25 cellular contexts compared by ENCODE assay signal in the genomic region with DNA sequence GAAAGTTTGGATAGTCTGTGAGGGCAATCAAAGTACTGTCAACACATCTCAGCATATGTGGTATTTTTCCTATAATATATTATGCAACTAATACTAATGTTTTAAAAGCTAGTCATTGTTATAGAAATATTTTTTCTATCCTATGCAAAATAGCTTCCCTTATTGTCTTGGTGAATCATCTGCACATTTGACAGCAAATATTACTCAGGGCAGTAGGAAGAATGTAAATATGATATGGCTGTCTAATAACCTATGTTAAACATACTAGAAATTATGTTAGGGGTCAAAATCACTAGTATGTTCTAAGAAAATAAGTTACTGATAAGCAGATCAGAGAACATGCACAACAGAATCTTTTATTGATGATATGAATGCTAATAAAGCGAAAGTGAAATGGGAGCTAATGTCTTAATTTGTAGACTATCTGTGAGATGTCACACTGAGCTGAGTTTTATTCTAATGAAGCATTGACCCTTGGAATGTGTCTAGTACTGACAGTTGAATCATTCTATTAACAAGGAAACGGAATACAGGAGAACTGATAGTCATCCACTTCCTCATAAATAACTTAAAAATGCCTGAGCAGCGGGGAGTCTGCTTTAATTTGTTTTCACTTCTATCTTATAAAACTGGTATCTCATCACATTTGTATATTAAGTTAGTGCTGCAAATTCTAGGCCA.
"Had no signal": no experiment of that assay in that cellular context is flagged by ENCODE, and none has a peak within 500 bp of the region (broad histone marks: within the 10 kb centered on the region; RNA-seq: fewer than 3 reads in every experiment).

No MANE protein-coding gene starts in this region.

- DNase-seq: activated CD4-positive, alpha-beta T cell treated with anti-CD3 and anti-CD28 coated beads for 1 hour; activated CD4-positive, alpha-beta T cell treated with anti-CD3 and anti-CD28 coated beads, Interleukin-2, amount 50 U/mL, for 4 hours; activated effector memory CD4-positive, alpha-beta T cell treated with anti-CD3 and anti-CD28 coated beads, Interleukin-2, amount 50 U/mL, for 16 hours; activated T-cell treated with anti-CD3 and anti-CD28 coated beads, Interleukin-2, amount 50 U/mL, for 72 hours; amniotic stem cell; body of pancreas; gastrocnemius medialis; heart left ventricle; kidney; stimulated activated CD4-positive, alpha-beta T cell treated with anti-CD3 and anti-CD28 coated beads, Interleukin-1b, Interleukin-23, amount 100 ng/mL, for 48 hours; stimulated activated naive CD4-positive, alpha-beta T cell treated with Interleukin-2 at 50 U/mL for 16 hours; substantia nigra; T-cell; tibial artery had no signal

- H3K4me3 Mint-ChIP-seq: activated T-cell treated with anti-CD3 and anti-CD28 coated beads, Interleukin-2, amount 50 U/mL, for 72 hours; central memory CD8-positive, alpha-beta T cell; mesothelial cell of epicardium; nephron; T-cell had no signal

- H3K27me3 ChIP-seq: body of pancreas, gastrocnemius medialis, heart left ventricle, tibial artery had no signal

- H3K27ac Mint-ChIP-seq: activated naive CD4-positive, alpha-beta T cell treated with anti-CD3 and anti-CD28 coated beads, Interleukin-2, amount 50 U/mL, for 72 hours; activated T-cell treated with anti-CD3 and anti-CD28 coated beads, Interleukin-2, amount 50 U/mL, for 72 hours; mesothelial cell of epicardium; nephron; T-cell had no signal

- H3K27ac ChIP-seq: body of pancreas, coronary artery, gastrocnemius medialis, heart left ventricle, parathyroid adenoma, tibial artery, VCaP had no signal

- ATAC-seq: activated naive CD4-positive, alpha-beta T cell treated with anti-CD3 and anti-CD28 coated beads, Interleukin-2, amount 50 U/mL, for 72 hours; activated T-cell treated with anti-CD3 and anti-CD28 coated beads, Interleukin-2, amount 50 U/mL, for 72 hours; body of pancreas; esophagus mucosa; gastrocnemius medialis; heart left ventricle; left lobe of liver; sciatic nerve; T-cell had no signal

- H3K36me3 Mint-ChIP-seq: activated naive CD4-positive, alpha-beta T cell treated with anti-CD3 and anti-CD28 coated beads, Interleukin-2, amount 50 U/mL, for 72 hours; mesothelial cell of epicardium; T-cell had no signal

- H3K27me3 Mint-ChIP-seq: central memory CD8-positive, alpha-beta T cell; T-cell had no signal

- H3K9me3 Mint-ChIP-seq: nephron had no signal

- H3K36me3 ChIP-seq: gastrocnemius medialis, heart left ventricle, tibial artery had no signal

- H3K4me1 Mint-ChIP-seq: central memory CD8-positive, alpha-beta T cell; nephron; T-cell had no signal

- H3K4me3 ChIP-seq: body of pancreas, coronary artery, gastrocnemius medialis, heart left ventricle, lung, tibial artery had no signal

- H3K9me3 ChIP-seq: body of pancreas, gastrocnemius medialis, heart left ventricle, tibial artery had no signal

- H3K4me1 ChIP-seq: body of pancreas, gastrocnemius medialis, heart left ventricle, parathyroid adenoma, tibial artery had no signal
